In the genomic region with DNA sequence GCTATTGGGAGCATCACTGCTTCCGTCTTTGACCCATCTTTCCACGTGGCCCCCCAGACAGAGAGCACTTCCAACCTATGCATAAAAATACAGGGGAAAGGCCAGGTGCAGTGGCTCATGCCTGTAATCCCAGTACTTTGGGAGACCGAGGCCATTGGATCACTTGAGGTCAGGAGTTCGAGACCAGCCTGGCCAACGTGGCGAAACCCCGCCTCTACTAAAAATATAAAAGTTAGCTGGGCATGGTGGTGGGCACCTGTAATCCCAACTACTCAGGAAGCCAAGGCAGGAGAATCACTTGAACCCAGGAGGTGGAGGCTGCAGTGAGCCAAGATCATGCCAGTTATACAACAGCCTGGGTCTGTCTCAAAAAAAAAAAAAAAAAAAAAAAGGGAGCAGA, we compare ENCODE assay signal across 7 cellular contexts. TPM values are rescaled to one million over a fixed set of nuclear protein-coding genes. Genes with fewer than 3 reads are reported as not detected.
DNase-seq lines count a peak whose midpoint lies in the region; ATAC-seq and TF ChIP-seq lines count a peak whose summit lies in the region.
"Not testable (repeated sequence)": the region's sequence is repeated elsewhere in the genome, so short reads cannot be mapped to it uniquely, and the experiment has no call there.

No MANE protein-coding gene starts in this region.

- not testable (repeated sequence) for H3K27me3 ChIP-seq in BLaER1; BLaER1 treated with 17β-estradiol and CSF1 and Interleukin-3, amounts not matched to agents 10 nM and 100 nM
- H3K27me3 ChIP-seq in sigmoid colon (peaks cover 0 to 27% (median 0%) of the 10 kb centered on the region in 3 donors), stomach (peaks cover 0 to 38% (median 4%) of the 10 kb centered on the region in 3 donors)

- not testable (repeated sequence) for TF ChIP-seq EP300 in sigmoid colon (IDR thresholded peaks at IDR 0.05); stomach (IDR thresholded peaks at IDR 0.05)

- H3K36me3 ChIP-seq in BLaER1; BLaER1 treated with 17β-estradiol and CSF1 and Interleukin-3, amounts not matched to agents 10 nM and 100 nM; sigmoid colon; stomach: not testable (repeated sequence)

- not testable (repeated sequence) for H3K27ac Mint-ChIP-seq in activated naive CD8-positive, alpha-beta T cell treated with anti-CD3 and anti-CD28 coated beads, Interleukin-2, amount 10 ng/mL, durations not matched to agents 7 days and 5 days

- peak overlapping the region; percentile 77 for H3K4me2 ChIP-seq in BLaER1
- H3K4me2 ChIP-seq in BLaER1 treated with 17β-estradiol and CSF1 and Interleukin-3, amounts not matched to agents 10 nM and 100 nM: peak overlapping the region in 9 of 11 experiments; percentile 29 to 69 (median 53); a peak in 17 of 22 replicates

- peak overlapping the region; percentile 46 for H3K4me3 Mint-ChIP-seq in activated naive CD8-positive, alpha-beta T cell treated with anti-CD3 and anti-CD28 coated beads, Interleukin-2, amount 10 ng/mL, durations not matched to agents 7 days and 5 days

- H3K4me1 Mint-ChIP-seq in activated naive CD8-positive, alpha-beta T cell treated with anti-CD3 and anti-CD28 coated beads, Interleukin-2, amount 10 ng/mL, durations not matched to agents 7 days and 5 days: peaks cover 27% of the 10 kb centered on the region

- not testable (repeated sequence) for TF ChIP-seq POLR2A in sigmoid colon (IDR thresholded peaks at IDR 0.05); stomach (IDR thresholded peaks at IDR 0.05)

- not testable (repeated sequence) for ATAC-seq in activated naive CD8-positive, alpha-beta T cell treated with anti-CD3 and anti-CD28 coated beads, Interleukin-2, amount 10 ng/mL, durations not matched to agents 7 days and 5 days (ENCODE audit: low read depth)

- H4K20me1 ChIP-seq in BLaER1; BLaER1 treated with 17β-estradiol and CSF1 and Interleukin-3, amounts not matched to agents 10 nM and 100 nM: not testable (repeated sequence)

- not testable (repeated sequence) for H3K9me3 Mint-ChIP-seq in activated naive CD8-positive, alpha-beta T cell treated with anti-CD3 and anti-CD28 coated beads, Interleukin-2, amount 10 ng/mL, durations not matched to agents 7 days and 5 days

- H3K9me3 ChIP-seq in BLaER1; BLaER1 treated with 17β-estradiol and CSF1 and Interleukin-3, amounts not matched to agents 10 nM and 100 nM (replicated peaks in 1 of 11); sigmoid colon; stomach: not testable (repeated sequence)

- TF ChIP-seq CTCF in sigmoid colon (IDR thresholded peaks at IDR 0.05); stomach (IDR thresholded peaks at IDR 0.05): not testable (repeated sequence)

- not testable (repeated sequence) for H3K36me3 Mint-ChIP-seq in activated naive CD8-positive, alpha-beta T cell treated with anti-CD3 and anti-CD28 coated beads, Interleukin-2, amount 10 ng/mL, durations not matched to agents 7 days and 5 days

- H3K4me3 ChIP-seq in BLaER1; BLaER1 treated with 17β-estradiol and CSF1 and Interleukin-3, amounts not matched to agents 10 nM and 100 nM; sigmoid colon; stomach: not testable (repeated sequence)

- not testable (repeated sequence) for DNase-seq in activated naive CD8-positive, alpha-beta T cell treated with anti-CD3 and anti-CD28 coated beads, Interleukin-2, amount 10 ng/mL, durations not matched to agents 7 days and 5 days
- peak; percentile 14 for DNase-seq in cardiac septum (ENCODE audit: low spot score)
- peak; percentile 64 for DNase-seq in mesenteric fat pad (ENCODE audit: low spot score)
- DNase-seq in sigmoid colon: peak; percentile 19
- DNase-seq in stomach: peak; percentile 3

- POLR2A ChIA-PET in activated naive CD8-positive, alpha-beta T cell treated with anti-CD3 and anti-CD28 coated beads, Interleukin-2, amount 10 ng/mL, durations not matched to agents 7 days and 5 days (lab: Charles Lee): interaction anchor here (0.5 to 0.7 kb wide), 3 partner anchors 10 to 245 kb away, joined by 3 to 5 read pairs (median 4); no protein-coding TSS in a partner anchor

- not testable (repeated sequence) for H3K27ac ChIP-seq in BLaER1; BLaER1 treated with 17β-estradiol and CSF1 and Interleukin-3, amounts not matched to agents 10 nM and 100 nM; sigmoid colon; stomach

- H3K27me3 Mint-ChIP-seq in activated naive CD8-positive, alpha-beta T cell treated with anti-CD3 and anti-CD28 coated beads, Interleukin-2, amount 10 ng/mL, durations not matched to agents 7 days and 5 days: not testable (repeated sequence)

- not testable (repeated sequence) for H3K9ac ChIP-seq in BLaER1; BLaER1 treated with 17β-estradiol and CSF1 and Interleukin-3, amounts not matched to agents 10 nM and 100 nM

- WGBS in sigmoid colon, 2 donors: 87 to 90% methylated on average over 7 of the region's 7 CpGs
- WGBS in stomach, 5 donors: 86 to 89% (median 86%) methylated on average over 7 of the region's 7 CpGs

- H3K4me1 ChIP-seq in BLaER1: peaks cover 42% of the 10 kb centered on the region
- peaks cover 12 to 43% (median 37%) of the 10 kb centered on the region in 10 experiments for H3K4me1 ChIP-seq in BLaER1 treated with 17β-estradiol and CSF1 and Interleukin-3, amounts not matched to agents 10 nM and 100 nM
- H3K4me1 ChIP-seq in sigmoid colon, stomach: not testable (repeated sequence)

- intact Hi-C loops in cardiac septum (cut with DNase I); sigmoid colon (cut with DNase I); stomach (cut with DNase I; ENCODE audit: low total_unique reads): not testable (repeated sequence)

RNA-seq across cellular contexts. Expression of gene URI1, which starts 55.9 kb away (rescaled TPM):
- 10 to 100 TPM; 66.1 to 67.0 TPM for total RNA-seq in activated naive CD8-positive, alpha-beta T cell treated with anti-CD3 and anti-CD28 coated beads, Interleukin-2, amount 10 ng/mL, durations not matched to agents 7 days and 5 days
- total RNA-seq in cardiac septum: 47.1 TPM
- total RNA-seq in mesenteric fat pad: 56.2 TPM
- total RNA-seq in sigmoid colon: 10 to 100 TPM; 54.6 to 69.2 (median 60.6) TPM
- 10 to 100 TPM; 20.8 to 34.2 (median 29.1) TPM for polyA plus RNA-seq in sigmoid colon
- 100 to 1,000 TPM in 1 of 5 donors, 10 to 100 TPM in 4; 20.5 to 122 (median 75.8) TPM for total RNA-seq in stomach
- polyA plus RNA-seq in stomach: 10 to 100 TPM; 19.7 to 41.7 (median 26.5) TPM
